8 cellular contexts compared by ENCODE assay signal in genomic region chr6:42050897-42051653, GRCh38. TPM values are rescaled to one million over a fixed set of nuclear protein-coding genes. Genes with fewer than 3 reads are reported as not detected.
DNase-seq lines count a peak whose midpoint lies in the region; ATAC-seq and TF ChIP-seq lines count a peak whose summit lies in the region.

No MANE protein-coding gene starts in this region.

- H3K9me3 ChIP-seq in testis = no peaks in the 10 kb centered on the region

- H3K4me3 ChIP-seq in testis = peak overlapping the region; percentile 62 to 71

- H3K27me3 ChIP-seq in layer of hippocampus (ENCODE audit: control insufficient read depth, insufficient read depth, low read length) = no peaks in the 10 kb centered on the region
- no peaks in the 10 kb centered on the region for H3K27me3 ChIP-seq in testis

- intact Hi-C loops in activated CD4-positive, alpha-beta T cell treated with anti-CD3 and anti-CD28 coated beads for 36 hours (cut with DNase I, micrococcal nuclease) = loop anchor here in 1 of 2 experiments (1.0 kb wide), 9 partner anchors 130 to 979 kb away; partner anchors contain the start of genes BYSL, MED20, MRPS10 and NFYA
- intact Hi-C loops in testis (cut with DNase I; ENCODE audit: low total_unique reads) = no loop called here

- WGBS in testis, 2 donors = 12 to 13% methylated on average over 15 of the region's 15 CpGs

- H3K36me3 ChIP-seq in testis (ENCODE audit: low read depth, missing control alignments) = no peaks in the 10 kb centered on the region

- peaks cover 37% of the 10 kb centered on the region for H3K36me3 Mint-ChIP-seq in activated CD4-positive, alpha-beta T cell treated with anti-CD3 and anti-CD28 coated beads for 36 hours (ENCODE audit: low read depth)
- H3K36me3 Mint-ChIP-seq in activated naive CD8-positive, alpha-beta T cell treated with anti-CD3 and anti-CD28 coated beads, Interleukin-2, amount 10 ng/mL, durations not matched to agents 7 days and 5 days = peaks cover 30% of the 10 kb centered on the region

- no peak for TF ChIP-seq POLR2A in testis (IDR thresholded peaks at IDR 0.05)

- POLR2A ChIA-PET in activated CD4-positive, alpha-beta T cell treated with anti-CD3 and anti-CD28 coated beads for 36 hours (lab: Charles Lee) = interaction anchor here (0.6 to 2.1 kb wide), 7 partner anchors 10 to 339 kb away, joined by 3 to 9 read pairs (median 3); partner anchors contain the start of genes BYSL, MED20 and TOMM6
- POLR2A ChIA-PET in activated naive CD8-positive, alpha-beta T cell treated with anti-CD3 and anti-CD28 coated beads, Interleukin-2, amount 10 ng/mL, durations not matched to agents 7 days and 5 days (lab: Charles Lee) = interaction anchor here (0.6 to 23.6 kb wide), 19 partner anchors 10 to 1174 kb away, joined by 3 to 556 read pairs (median 4); partner anchors contain the start of genes BICRAL, BYSL, CCND3 and MED20

- H3K9me3 Mint-ChIP-seq in activated CD4-positive, alpha-beta T cell treated with anti-CD3 and anti-CD28 coated beads for 36 hours (ENCODE audit: low read depth) = no peaks in the 10 kb centered on the region
- no peaks in the 10 kb centered on the region for H3K9me3 Mint-ChIP-seq in activated naive CD8-positive, alpha-beta T cell treated with anti-CD3 and anti-CD28 coated beads, Interleukin-2, amount 10 ng/mL, durations not matched to agents 7 days and 5 days

- peak overlapping the region; percentile 98 for H3K27ac ChIP-seq in layer of hippocampus (ENCODE audit: low read depth, low read length)
- H3K27ac ChIP-seq in testis = peak overlapping the region; percentile 68 to 95

- peak overlapping the region; percentile 96 for H3K27ac Mint-ChIP-seq in activated CD4-positive, alpha-beta T cell treated with anti-CD3 and anti-CD28 coated beads for 36 hours
- H3K27ac Mint-ChIP-seq in activated naive CD8-positive, alpha-beta T cell treated with anti-CD3 and anti-CD28 coated beads, Interleukin-2, amount 10 ng/mL, durations not matched to agents 7 days and 5 days = peak overlapping the region; percentile 99

- no peak for TF ChIP-seq CTCF in testis (IDR thresholded peaks at IDR 0.05)

- no peaks in the 10 kb centered on the region for H3K27me3 Mint-ChIP-seq in activated CD4-positive, alpha-beta T cell treated with anti-CD3 and anti-CD28 coated beads for 36 hours
- H3K27me3 Mint-ChIP-seq in activated naive CD8-positive, alpha-beta T cell treated with anti-CD3 and anti-CD28 coated beads, Interleukin-2, amount 10 ng/mL, durations not matched to agents 7 days and 5 days = no peaks in the 10 kb centered on the region

- peaks cover 22% of the 10 kb centered on the region for H3K4me1 ChIP-seq in testis

- peak; percentile 42 for DNase-seq in activated CD4-positive, alpha-beta T cell treated with anti-CD3 and anti-CD28 coated beads for 36 hours
- no peak for DNase-seq in activated CD4-positive, alpha-beta T cell treated with anti-CD3 and anti-CD28 coated beads for 4 hours
- no peak for DNase-seq in activated naive CD8-positive, alpha-beta T cell treated with anti-CD3 and anti-CD28 coated beads, Interleukin-2, amount 10 ng/mL, durations not matched to agents 7 days and 5 days
- DNase-seq in testis = no peak
- DNase-seq in cerebellar cortex (ENCODE audit: low spot score) = no peak
- no peak for DNase-seq in NK-92 treated with Interleukin-12 subunit alpha and Interleukin-12 subunit beta, amount 100 ng/mL, for 24 hours (lab: John Stamatoyannopoulos, UW)
- no peak for DNase-seq in hepatic stellate cell (ENCODE audit: low spot score)

- no peak for ATAC-seq in activated CD4-positive, alpha-beta T cell treated with anti-CD3 and anti-CD28 coated beads for 36 hours
- no peak for ATAC-seq in activated naive CD8-positive, alpha-beta T cell treated with anti-CD3 and anti-CD28 coated beads, Interleukin-2, amount 10 ng/mL, durations not matched to agents 7 days and 5 days (ENCODE audit: low read depth)

- peak overlapping the region; percentile 88 for H3K4me3 Mint-ChIP-seq in activated CD4-positive, alpha-beta T cell treated with anti-CD3 and anti-CD28 coated beads for 36 hours
- H3K4me3 Mint-ChIP-seq in activated naive CD8-positive, alpha-beta T cell treated with anti-CD3 and anti-CD28 coated beads, Interleukin-2, amount 10 ng/mL, durations not matched to agents 7 days and 5 days = peak overlapping the region; percentile 97

- peaks cover 58% of the 10 kb centered on the region for H3K4me1 Mint-ChIP-seq in activated CD4-positive, alpha-beta T cell treated with anti-CD3 and anti-CD28 coated beads for 36 hours
- peaks cover 49% of the 10 kb centered on the region for H3K4me1 Mint-ChIP-seq in activated naive CD8-positive, alpha-beta T cell treated with anti-CD3 and anti-CD28 coated beads, Interleukin-2, amount 10 ng/mL, durations not matched to agents 7 days and 5 days

- CTCF ChIA-PET in activated CD4-positive, alpha-beta T cell treated with anti-CD3 and anti-CD28 coated beads for 36 hours (lab: Charles Lee) = interaction anchor here (0.7 to 14.9 kb wide), 21 partner anchors 10 to 275 kb away, joined by 3 to 355 read pairs (median 5); partner anchors contain the start of genes BYSL, CCND3, MED20 and TOMM6

RNA-seq across cellular contexts. Expression of gene TAF8, which starts 0.8 kb away (rescaled TPM):
- total RNA-seq in activated CD4-positive, alpha-beta T cell treated with anti-CD3 and anti-CD28 coated beads for 36 hours = 10 to 100 TPM; 52.3 to 53.1 TPM
- total RNA-seq in activated naive CD8-positive, alpha-beta T cell treated with anti-CD3 and anti-CD28 coated beads, Interleukin-2, amount 10 ng/mL, durations not matched to agents 7 days and 5 days = 10 to 100 TPM; 46.2 to 50.4 TPM
- 10 to 100 TPM; 29.7 to 51.3 TPM for total RNA-seq in testis
- polyA plus RNA-seq in testis (ENCODE audit: insufficient read depth, low read depth, low replicate concordance) = 20.8 TPM
